Comparison of ENCODE assay signal across 13 cellular contexts in the genomic region with DNA sequence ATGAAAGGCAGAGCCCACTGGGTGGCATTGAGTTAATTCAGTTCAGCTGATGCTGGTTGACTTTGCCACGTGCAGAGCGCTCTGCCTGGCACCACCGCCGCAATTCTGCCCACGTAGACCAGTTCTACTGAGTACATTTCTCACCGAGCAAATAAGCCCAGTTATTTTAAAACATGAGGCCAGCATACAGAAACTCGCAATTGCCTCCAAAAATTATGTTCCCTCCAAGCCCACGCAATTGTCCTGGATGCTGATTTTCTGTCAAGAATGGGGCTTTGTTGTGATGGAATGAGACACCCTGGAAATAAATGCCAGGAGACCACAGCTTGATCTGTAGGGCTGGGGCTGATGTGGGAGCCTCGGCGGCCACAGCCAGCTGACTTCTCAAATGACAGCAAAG. TPM values are rescaled to one million over a fixed set of nuclear protein-coding genes. Genes with fewer than 3 reads are reported as not detected.
DNase-seq lines count a peak whose midpoint lies in the region; ATAC-seq, FAIRE-seq and TF ChIP-seq lines count a peak whose summit lies in the region.
"Had no signal": no experiment of that assay in that cellular context is flagged by ENCODE, and none has a peak within 500 bp of the region (broad histone marks: within the 10 kb centered on the region; RNA-seq: fewer than 3 reads in every experiment).

No MANE protein-coding gene starts in this region.

- peaks cover 15% of the 10 kb centered on the region for H3K27me3 Mint-ChIP-seq in activated T-helper 1 cell treated with anti-CD3 and anti-CD28 coated beads, Interleukin-12 subunit alpha, Interleukin-12 subunit beta, Interleukin-2, Interleukin-4 antibody, amounts not matched to agents 30 ng/mL and 10 ng/mL and 1 ng/mL, durations not matched to agents 14 hours and 24 hours and 36 hours (ENCODE audit: insufficient read depth)

- no peak overlapping the region for H3K4me3 ChIP-seq in OCI-LY7 (ENCODE audit: low read depth, low read length, poor library complexity, severe bottlenecking)
- H3K4me3 ChIP-seq: HAP-1 had no signal

- TF ChIP-seq POLR2A in GM12891 (IDR thresholded peaks at IDR 0.05; ENCODE audit: low read depth, low read length): no peak

- TF ChIP-seq CTCF in OCI-LY7 (conservative IDR thresholded peaks at IDR 0.05; ENCODE audit: low read length): no peak

- FAIRE-seq in GM12891 (lab: Jason Lieb, UNC): no peak

- ATAC-seq in HG02884 (IDR thresholded peaks at IDR 0.05; ENCODE audit: unreplicated experiment): no peak

- H3K4me1 ChIP-seq in OCI-LY7 (ENCODE audit: insufficient read depth, low read length, poor library complexity, severe bottlenecking): peaks cover 39% of the 10 kb centered on the region
- H3K4me1 ChIP-seq: HAP-1 had no signal

- no peaks in the 10 kb centered on the region for H3K9me3 Mint-ChIP-seq in activated T-helper 1 cell treated with anti-CD3 and anti-CD28 coated beads, Interleukin-12 subunit alpha, Interleukin-12 subunit beta, Interleukin-2, Interleukin-4 antibody, amounts not matched to agents 30 ng/mL and 10 ng/mL and 1 ng/mL, durations not matched to agents 14 hours and 24 hours and 36 hours

- H3K9me2 ChIP-seq in OCI-LY7 (ENCODE audit: insufficient read depth, low read length): no peaks in the 10 kb centered on the region

- no peaks in the 10 kb centered on the region for H3K36me3 Mint-ChIP-seq in activated T-helper 1 cell treated with anti-CD3 and anti-CD28 coated beads, Interleukin-12 subunit alpha, Interleukin-12 subunit beta, Interleukin-2, Interleukin-4 antibody, amounts not matched to agents 30 ng/mL and 10 ng/mL and 1 ng/mL, durations not matched to agents 14 hours and 24 hours and 36 hours (ENCODE audit: low read depth)

- H3K79me2 ChIP-seq in OCI-LY7 (ENCODE audit: insufficient read depth, low read depth, low read length): no peaks in the 10 kb centered on the region

- intact Hi-C loops in OCI-LY7 (cut with micrococcal nuclease; ENCODE audit: unreplicated experiment): no loop called here
- intact Hi-C loops in activated T-helper 1 cell treated with anti-CD3 and anti-CD28 coated beads, Interleukin-12 subunit alpha, Interleukin-12 subunit beta, Interleukin-2, Interleukin-4 antibody, amounts not matched to agents 30 ng/mL and 10 ng/mL and 1 ng/mL, durations not matched to agents 14 hours and 24 hours and 36 hours (cut with micrococcal nuclease): no loop called here

- no peaks in the 10 kb centered on the region for H3K4me1 Mint-ChIP-seq in activated T-helper 1 cell treated with anti-CD3 and anti-CD28 coated beads, Interleukin-12 subunit alpha, Interleukin-12 subunit beta, Interleukin-2, Interleukin-4 antibody, amounts not matched to agents 30 ng/mL and 10 ng/mL and 1 ng/mL, durations not matched to agents 14 hours and 24 hours and 36 hours (ENCODE audit: low read depth)

- H3K4me2 ChIP-seq in OCI-LY7 (ENCODE audit: low read length): peak overlapping the region; percentile 30; the same call in 1 of the 2 replicates

- POLR2A ChIA-PET in OCI-LY7 (lab: Charles Lee): interaction anchor here (0.7 to 8.3 kb wide), 3 partner anchors 11 to 21 kb away, joined by 4 to 106 read pairs (median 7); a partner anchor contains a TSS

- no peak overlapping the region for H3K4me3 Mint-ChIP-seq in activated T-helper 1 cell treated with anti-CD3 and anti-CD28 coated beads, Interleukin-12 subunit alpha, Interleukin-12 subunit beta, Interleukin-2, Interleukin-4 antibody, amounts not matched to agents 30 ng/mL and 10 ng/mL and 1 ng/mL, durations not matched to agents 14 hours and 24 hours and 36 hours

- H3K9me3 ChIP-seq in OCI-LY7 (ENCODE audit: low read length): no peaks in the 10 kb centered on the region
- H3K9me3 ChIP-seq: HAP-1 had no signal

- no peaks in the 10 kb centered on the region for H3K36me3 ChIP-seq in OCI-LY7 (ENCODE audit: insufficient read depth, low read length)
- H3K36me3 ChIP-seq: HAP-1 had no signal

- no peaks in the 10 kb centered on the region for H4K20me1 ChIP-seq in OCI-LY7 (ENCODE audit: insufficient read depth, low read length)

- no peak overlapping the region for H3K27ac Mint-ChIP-seq in activated T-helper 1 cell treated with anti-CD3 and anti-CD28 coated beads, Interleukin-12 subunit alpha, Interleukin-12 subunit beta, Interleukin-2, Interleukin-4 antibody, amounts not matched to agents 30 ng/mL and 10 ng/mL and 1 ng/mL, durations not matched to agents 14 hours and 24 hours and 36 hours

- H2AFZ ChIP-seq in OCI-LY7 (ENCODE audit: low read length): peak overlapping the region; percentile 71

- DNase-seq in OCI-LY7 (ENCODE audit: low spot score) (no peak), ecto neural progenitor cell (ENCODE audit: low spot score) (peak; percentile 22), myocyte (ENCODE audit: low read depth) (peak; percentile 52), substantia nigra (lab: John Stamatoyannopoulos, UW) (peak in 17 of 49 donors; percentile 11 to 66 (median 38)), GM12891 (ENCODE audit: insufficient read length, low spot score) (no peak)
- DNase-seq in activated T-helper 1 cell treated with anti-CD3 and anti-CD28 coated beads, Interleukin-12 subunit alpha, Interleukin-12 subunit beta, Interleukin-2, Interleukin-4 antibody, amounts not matched to agents 30 ng/mL and 10 ng/mL and 1 ng/mL, durations not matched to agents 14 hours and 24 hours and 36 hours (ENCODE audit: low spot score): no peak
- DNase-seq: DMS 273 treated with DMSO at 0.1 percent for 48 hours, Karpas-422, NCI-H2029, NCI-H524, SIG-M5 had no signal

- CTCF ChIA-PET in OCI-LY7 (lab: Charles Lee; ENCODE audit: unreplicated experiment): interaction anchor here (1.0 to 1.5 kb wide), 2 partner anchors 11 to 25 kb away, joined by 3 read pairs; a partner anchor contains a TSS

- no TSS peak for BruUV-seq in OCI-LY7 (replicated peaks; lab: Mats Ljungman, UMichigan)

- H3K27ac ChIP-seq in OCI-LY7 (ENCODE audit: low read depth, low read length, poor library complexity, severe bottlenecking) (no peak overlapping the region), substantia nigra (ENCODE audit: low read depth, low read length, poor library complexity, severe bottlenecking) (peak overlapping the region; percentile 55)

TF ChIP-seq in GM12891, 5 proteins besides CTCF, POLR2A, EP300 and RAD21:
- TF ChIP-seq POU2F2 (IDR thresholded peaks at IDR 0.05; ENCODE audit: low read depth, low read length): no peak
- no peak for TF ChIP-seq SPI1 (IDR thresholded peaks at IDR 0.05; ENCODE audit: low read depth, low read length)
- TF ChIP-seq POLR2AphosphoS5 (IDR thresholded peaks at IDR 0.05; ENCODE audit: low read depth, low read length): no peak
- TF ChIP-seq PAX5 (IDR thresholded peaks at IDR 0.05; ENCODE audit: insufficient read depth, low read length, severe bottlenecking): no peak
- TF ChIP-seq TAF1 (IDR thresholded peaks at IDR 0.05; ENCODE audit: low read depth, low read length): no peak

RNA-seq across cellular contexts. Expression of a gene that starts 11.4 kb away (rescaled TPM):
- 532 and 610 TPM in 2 replicates for total RNA-seq in OCI-LY7 (2014; rRNA removed; shearing (Covaris generic))
- total RNA-seq in OCI-LY7 (2022) (558 and 594 TPM in 2 replicates), myocyte (69.2 and 79.3 TPM in 2 replicates)
- 39.8 TPM for polyA plus RNA-seq in myocyte (2012)
- 209 and 220 TPM in 2 replicates for total RNA-seq in activated T-helper 1 cell treated with anti-CD3 and anti-CD28 coated beads, Interleukin-12 subunit alpha, Interleukin-12 subunit beta, Interleukin-2, Interleukin-4 antibody, amounts not matched to agents 30 ng/mL and 10 ng/mL and 1 ng/mL, durations not matched to agents 14 hours and 24 hours and 36 hours
- 145 TPM for polyA plus RNA-seq in GM12891 (2012; ENCODE audit: low read depth, missing spikeins)

Comparison
In these comparisons a context has a peak if more than half of its experiments do, and no peak if none do; other contexts are left out.
1. DNase-seq: peak in ecto neural progenitor cell (single experiment) and myocyte (single experiment); none in OCI-LY7 (single experiment), activated T-helper 1 cell treated with anti-CD3 and anti-CD28 coated beads, Interleukin-12 subunit alpha, Interleukin-12 subunit beta, Interleukin-2, Interleukin-4 antibody, amounts not matched to agents 30 ng/mL and 10 ng/mL and 1 ng/mL, durations not matched to agents 14 hours and 24 hours and 36 hours (single experiment) and GM12891 (single experiment).